ENCODE assay signal across 1 cellular context in genomic region chr11:119334173-119334930, GRCh38.
TF ChIP-seq lines count a peak whose summit lies in the region.

TSS of gene RNF26 (plus strand) at chr11:119334527. CDS start at chr11:119335123, 596 bp downstream.

TF ChIP-seq in HepG2, 621 proteins besides CTCF, POLR2A, EP300 and RAD21 (continued from another document and continues in another):
- TF ChIP-seq ZNF18 (CRISPR knock-in tag; IDR thresholded peaks at IDR 0.05; ENCODE audit: insufficient replicate concordance), result no peak
- TF ChIP-seq MATR3 (CRISPR knock-in tag; IDR thresholded peaks at IDR 0.05), result no peak
- peak; percentile 67; the same call in 1 of the 2 replicates for TF ChIP-seq ZNF281 (CRISPR knock-in tag; IDR thresholded peaks at IDR 0.05; ENCODE audit: borderline replicate concordance)
- TF ChIP-seq SOX5 (CRISPR knock-in tag; IDR thresholded peaks at IDR 0.05; ENCODE audit: borderline replicate concordance), result no peak
- TF ChIP-seq ZNF432 (CRISPR knock-in tag; IDR thresholded peaks at IDR 0.05; ENCODE audit: borderline replicate concordance), result no peak
- TF ChIP-seq ZNF20 (CRISPR knock-in tag; IDR thresholded peaks at IDR 0.05), result no peak
- TF ChIP-seq ZNF850 (CRISPR knock-in tag; conservative IDR thresholded peaks at IDR 0.05), result no peak
- TF ChIP-seq GMEB1 (CRISPR knock-in tag; IDR thresholded peaks at IDR 0.05; ENCODE audit: borderline replicate concordance), result peak; percentile 79; the same call in 1 of the 2 replicates
- no peak for TF ChIP-seq PAX8 (CRISPR knock-in tag; IDR thresholded peaks at IDR 0.05; ENCODE audit: borderline replicate concordance)
- no peak for TF ChIP-seq ZNF782 (CRISPR knock-in tag; IDR thresholded peaks at IDR 0.05; ENCODE audit: borderline replicate concordance)
- no peak for TF ChIP-seq ZFP62 (CRISPR knock-in tag; IDR thresholded peaks at IDR 0.05)
- peak; percentile 39; the same call in 1 of the 2 replicates for TF ChIP-seq DR1 (CRISPR knock-in tag; IDR thresholded peaks at IDR 0.05)
- no peak for TF ChIP-seq SOX13 (IDR thresholded peaks at IDR 0.05)
- no peak for TF ChIP-seq SOX13 (CRISPR knock-in tag; conservative IDR thresholded peaks at IDR 0.05 in 1 of 2, IDR thresholded peaks at IDR 0.05 in 1 of 2)
- no peak for TF ChIP-seq THYN1 (CRISPR knock-in tag; IDR thresholded peaks at IDR 0.05; ENCODE audit: borderline replicate concordance, low read depth)
- TF ChIP-seq KLF13 (CRISPR knock-in tag; IDR thresholded peaks at IDR 0.05), result no peak
- TF ChIP-seq ZNF101 (CRISPR knock-in tag; IDR thresholded peaks at IDR 0.05; ENCODE audit: borderline replicate concordance, low read depth), result no peak
- TF ChIP-seq MTERF4 (CRISPR knock-in tag; IDR thresholded peaks at IDR 0.05), result no peak
- no peak for TF ChIP-seq TBX3 (IDR thresholded peaks at IDR 0.05; ENCODE audit: borderline replicate concordance)
- no peak for TF ChIP-seq IKZF1 (IDR thresholded peaks at IDR 0.05)
- TF ChIP-seq KDM4B (CRISPR knock-in tag; IDR thresholded peaks at IDR 0.05), result no peak
- TF ChIP-seq RBFOX2 (IDR thresholded peaks at IDR 0.05; ENCODE audit: low read depth, low read length), result peak; percentile 88
- TF ChIP-seq TCF7 (IDR thresholded peaks at IDR 0.05; ENCODE audit: low read depth), result no peak
- no peak for TF ChIP-seq NFIB (CRISPR knock-in tag; IDR thresholded peaks at IDR 0.05; ENCODE audit: borderline replicate concordance)
- peak; percentile 64 for TF ChIP-seq ZFY (CRISPR knock-in tag; IDR thresholded peaks at IDR 0.05)
- no peak for TF ChIP-seq ZNF446 (CRISPR knock-in tag; IDR thresholded peaks at IDR 0.05)
- 0 out of 2 replicates have a peak, but pooled peaks have one; percentile 14 for TF ChIP-seq RXRB (CRISPR knock-in tag; IDR thresholded peaks at IDR 0.05; ENCODE audit: borderline replicate concordance)
- TF ChIP-seq ZBTB20 (CRISPR knock-in tag; IDR thresholded peaks at IDR 0.05; ENCODE audit: borderline replicate concordance, low read depth), result no peak
- TF ChIP-seq ETV5 (CRISPR knock-in tag; IDR thresholded peaks at IDR 0.05; ENCODE audit: borderline replicate concordance), result no peak
- TF ChIP-seq HIVEP1 (CRISPR knock-in tag; IDR thresholded peaks at IDR 0.05), result no peak
- TF ChIP-seq ZIK1 (CRISPR knock-in tag; IDR thresholded peaks at IDR 0.05; ENCODE audit: borderline replicate concordance, low read depth), result no peak
- no peak for TF ChIP-seq PCBP1 (IDR thresholded peaks at IDR 0.05; ENCODE audit: borderline replicate concordance, low read depth, low read length)
- peak; percentile 83 for TF ChIP-seq HOXA3 (CRISPR knock-in tag; IDR thresholded peaks at IDR 0.05)
- TF ChIP-seq GPN1 (CRISPR knock-in tag; IDR thresholded peaks at IDR 0.05; ENCODE audit: borderline replicate concordance), result no peak
- no peak for TF ChIP-seq ZNF230 (CRISPR knock-in tag; IDR thresholded peaks at IDR 0.05)
- no peak for TF ChIP-seq NCOA5 (CRISPR knock-in tag; IDR thresholded peaks at IDR 0.05)
- no peak for TF ChIP-seq HOXD1 (CRISPR knock-in tag; IDR thresholded peaks at IDR 0.05)
- peak; percentile 41; the same call in 1 of the 2 replicates for TF ChIP-seq FOXP4 (CRISPR knock-in tag; IDR thresholded peaks at IDR 0.05)
- TF ChIP-seq DRAP1 (CRISPR knock-in tag; IDR thresholded peaks at IDR 0.05), result peak; percentile 82
- TF ChIP-seq ZNF317 (CRISPR knock-in tag; IDR thresholded peaks at IDR 0.05), result 0 out of 2 replicates have a peak, but pooled peaks have one; percentile 35
- TF ChIP-seq LBX2 (CRISPR knock-in tag; IDR thresholded peaks at IDR 0.05; ENCODE audit: borderline replicate concordance), result no peak
- no peak for TF ChIP-seq AGO1 (IDR thresholded peaks at IDR 0.05; ENCODE audit: low read depth, low read length, poor library complexity, severe bottlenecking)
- no peak for TF ChIP-seq ZNF276 (CRISPR knock-in tag; IDR thresholded peaks at IDR 0.05; ENCODE audit: low read depth)
- TF ChIP-seq ZNF121 (CRISPR knock-in tag; IDR thresholded peaks at IDR 0.05), result no peak
- TF ChIP-seq CEBPB (IDR thresholded peaks at IDR 0.05; ENCODE audit: borderline replicate concordance, low read depth, low read length), result no peak
- no peak; the same call in 1 of the 2 replicates for TF ChIP-seq ZNF768 (CRISPR knock-in tag; IDR thresholded peaks at IDR 0.05)
- TF ChIP-seq ZBTB39 (CRISPR knock-in tag; IDR thresholded peaks at IDR 0.05), result no peak
- TF ChIP-seq ZFYVE20 (CRISPR knock-in tag; IDR thresholded peaks at IDR 0.05; ENCODE audit: borderline replicate concordance, low read depth), result no peak
- 0 out of 2 replicates have a peak, but pooled peaks have one; percentile 35 for TF ChIP-seq ZNF772 (CRISPR knock-in tag; IDR thresholded peaks at IDR 0.05)
- TF ChIP-seq SIX4 (CRISPR knock-in tag; IDR thresholded peaks at IDR 0.05), result no peak
- no peak for TF ChIP-seq ZNF790 (CRISPR knock-in tag; IDR thresholded peaks at IDR 0.05; ENCODE audit: borderline replicate concordance)
- TF ChIP-seq IRX3 (CRISPR knock-in tag; IDR thresholded peaks at IDR 0.05; ENCODE audit: borderline replicate concordance, low read depth), result no peak
- no peak for TF ChIP-seq JARID2 (CRISPR knock-in tag; IDR thresholded peaks at IDR 0.05; ENCODE audit: insufficient replicate concordance)
- no peak for TF ChIP-seq THAP8 (CRISPR knock-in tag; IDR thresholded peaks at IDR 0.05; ENCODE audit: borderline replicate concordance)
- no peak for TF ChIP-seq RELA (CRISPR knock-in tag; IDR thresholded peaks at IDR 0.05)
- TF ChIP-seq SRSF4 (IDR thresholded peaks at IDR 0.05; ENCODE audit: low read depth, low read length, poor library complexity, severe bottlenecking), result no peak
- TF ChIP-seq CREB3 (CRISPR knock-in tag; IDR thresholded peaks at IDR 0.05), result peak; percentile 31; the same call in 1 of the 2 replicates
